8 cellular contexts compared by ENCODE assay signal in the genomic region with DNA sequence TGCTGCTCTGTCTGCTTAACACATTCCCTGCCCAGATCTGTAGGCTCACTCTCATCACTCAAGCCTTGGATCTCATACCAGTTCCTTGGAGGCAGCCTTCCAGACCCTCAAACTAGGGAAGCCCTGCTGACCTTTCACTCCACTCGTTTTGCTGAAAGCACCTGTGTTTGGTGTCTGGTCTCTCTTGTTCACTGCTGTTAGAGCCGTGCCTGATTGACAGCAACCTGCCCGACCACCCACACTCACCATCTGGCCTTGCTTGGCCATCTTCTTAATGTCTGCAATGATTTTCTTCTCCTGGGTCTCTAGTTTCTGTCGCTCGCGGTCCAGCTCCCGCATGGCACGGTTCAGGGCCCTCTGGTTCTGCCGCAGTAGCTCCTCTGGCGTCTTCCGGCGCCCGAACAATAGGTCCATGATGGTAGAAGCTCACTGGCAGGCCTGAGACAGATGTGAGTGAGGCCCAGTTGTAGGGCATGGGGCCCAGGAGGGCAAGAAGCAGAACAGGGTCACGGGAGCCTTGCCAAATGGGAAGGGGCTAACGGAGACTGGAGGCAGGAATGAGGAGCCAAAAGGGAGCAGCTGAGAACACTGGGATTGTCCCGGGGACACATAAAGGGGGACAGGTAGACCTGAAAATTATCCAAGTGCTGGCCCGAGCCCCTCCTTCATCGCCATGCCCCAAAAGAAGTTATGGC. TPM values are rescaled to one million over a fixed set of nuclear protein-coding genes. Genes with fewer than 3 reads are reported as not detected.
DNase-seq lines count a peak whose midpoint lies in the region; FAIRE-seq and TF ChIP-seq lines count a peak whose summit lies in the region.

No MANE protein-coding gene starts in this region.

- H3K27me3 ChIP-seq in hepatocyte = no peaks in the 10 kb centered on the region
- H3K27me3 ChIP-seq in skeletal muscle tissue (ENCODE audit: control insufficient read depth in 3 of 3, insufficient read depth in 3 of 3, low read length in 3 of 3) = no peaks in the 10 kb centered on the region

- H3K27ac ChIP-seq in hepatocyte (peak overlapping the region; percentile 95), skeletal muscle tissue (ENCODE audit: low read depth, low read length) (peak overlapping the region; percentile 97)

- no peak for DNase-seq in H54 (ENCODE audit: insufficient read length, low spot score)
- no peak for DNase-seq in activated CD4-positive, alpha-beta memory T cell treated with anti-CD3 and anti-CD28 coated beads for 36 hours
- DNase-seq in hepatocyte (ENCODE audit: low spot score) = peak; percentile 15
- DNase-seq in SK-N-DZ (ENCODE audit: low spot score) = no peak
- DNase-seq in superior temporal gyrus (ENCODE audit: extremely low spot score) = no peak
- DNase-seq in NCI-H1694 treated with DMSO at 0.1 percent for 48 hours (lab: John Stamatoyannopoulos, UW) = no peak
- DNase-seq in amniotic stem cell (lab: John Stamatoyannopoulos, UW) = no peak

- H3K4me1 ChIP-seq in hepatocyte (ENCODE audit: insufficient read depth) (peaks cover 19% of the 10 kb centered on the region), skeletal muscle tissue (ENCODE audit: control insufficient read depth in 3 of 3, insufficient read depth in 3 of 3, low read length in 3 of 3) (peaks cover 37 to 46% (median 39%) of the 10 kb centered on the region in 3 donors)

- H3K36me3 Mint-ChIP-seq in activated CD4-positive, alpha-beta memory T cell treated with anti-CD3 and anti-CD28 coated beads for 36 hours = peaks cover 60% of the 10 kb centered on the region

- POLR2A ChIA-PET in activated CD4-positive, alpha-beta memory T cell treated with anti-CD3 and anti-CD28 coated beads for 36 hours (lab: Charles Lee) = interaction anchor here (0.6 to 2.7 kb wide), 4 partner anchors 9 to 34 kb away, joined by 3 to 41 read pairs (median 10); a partner anchor contains a TSS

- 73% methylated on average over 18 of the region's 18 CpGs for WGBS in hepatocyte (ENCODE audit: low lambda C conversion rate, missing lambda C conversion rate)

- intact Hi-C loops in activated CD4-positive, alpha-beta memory T cell treated with anti-CD3 and anti-CD28 coated beads for 36 hours (cut with micrococcal nuclease) = no loop called here

- H2AFZ ChIP-seq in hepatocyte = no peak overlapping the region

- no peak for TF ChIP-seq CTCF in hepatocyte (IDR thresholded peaks at IDR 0.05; ENCODE audit: poor library complexity)

- no peaks in the 10 kb centered on the region for H3K9me2 ChIP-seq in hepatocyte (replicated peaks; ENCODE audit: insufficient read depth)

- FAIRE-seq in H54 (lab: Jason Lieb, UNC) = no peak

- H3K27ac Mint-ChIP-seq in activated CD4-positive, alpha-beta memory T cell treated with anti-CD3 and anti-CD28 coated beads for 36 hours = peak overlapping the region; percentile 98

- CTCF ChIA-PET in activated CD4-positive, alpha-beta memory T cell treated with anti-CD3 and anti-CD28 coated beads for 36 hours (lab: Charles Lee) = interaction anchor here (0.6 to 3.0 kb wide), 2 partner anchors 34 to 40 kb away, joined by 4 to 26 read pairs; a partner anchor contains a TSS

- no peaks in the 10 kb centered on the region for H3K27me3 Mint-ChIP-seq in activated CD4-positive, alpha-beta memory T cell treated with anti-CD3 and anti-CD28 coated beads for 36 hours

- H3K9ac ChIP-seq in skeletal muscle tissue (ENCODE audit: low read depth in 1 of 3, low read length in 3 of 3) = peak overlapping the region; percentile 94 to 99 (median 96)

- H3K4me3 Mint-ChIP-seq in activated CD4-positive, alpha-beta memory T cell treated with anti-CD3 and anti-CD28 coated beads for 36 hours = peak overlapping the region; percentile 99

- TF ChIP-seq POLR2A in H54 (IDR thresholded peaks at IDR 0.05; ENCODE audit: low read depth, low read length) = 0 out of 2 replicates have a peak, but pooled peaks have one; percentile 5

- H3K79me2 ChIP-seq in hepatocyte = peaks cover 52% of the 10 kb centered on the region

- H3K4me2 ChIP-seq in hepatocyte = peak overlapping the region; percentile 93

- H3K4me1 Mint-ChIP-seq in activated CD4-positive, alpha-beta memory T cell treated with anti-CD3 and anti-CD28 coated beads for 36 hours (ENCODE audit: low read depth) = peaks cover 44% of the 10 kb centered on the region

- H3K36me3 ChIP-seq in hepatocyte (replicated peaks; ENCODE audit: insufficient read depth, low read depth) = peaks cover under 1% of the 10 kb centered on the region
- peaks cover 49 to 53% (median 50%) of the 10 kb centered on the region in 3 donors for H3K36me3 ChIP-seq in skeletal muscle tissue (ENCODE audit: control insufficient read depth in 3 of 3, insufficient read depth in 3 of 3, low read length in 3 of 3)

- H3K4me3 ChIP-seq in hepatocyte (peak overlapping the region; percentile 50), skeletal muscle tissue (ENCODE audit: low read length in 3 of 3) (peak overlapping the region; percentile 98 to 100 (median 99))

- peaks cover 3% of the 10 kb centered on the region for H4K20me1 ChIP-seq in hepatocyte (ENCODE audit: insufficient read depth, poor library complexity, severe bottlenecking)

- H3K9me3 ChIP-seq in hepatocyte (ENCODE audit: low read depth) (no peaks in the 10 kb centered on the region), skeletal muscle tissue (ENCODE audit: control insufficient read depth in 3 of 3, low read length in 3 of 3) (no peaks in the 10 kb centered on the region)

- no peaks in the 10 kb centered on the region for H3K9me3 Mint-ChIP-seq in activated CD4-positive, alpha-beta memory T cell treated with anti-CD3 and anti-CD28 coated beads for 36 hours

RNA-seq across cellular contexts. Expression of a gene that starts 1.0 kb away (rescaled TPM):
- total RNA-seq in activated CD4-positive, alpha-beta memory T cell treated with anti-CD3 and anti-CD28 coated beads for 36 hours = 100 to 1,000 TPM; 120 to 122 TPM
- total RNA-seq in hepatocyte (88.4 and 122 TPM in 2 replicates), skeletal muscle tissue (68.9 TPM)
- 188 and 196 TPM in 2 replicates for polyA plus RNA-seq in hepatocyte
- 85.0 and 86.3 TPM in 2 replicates for polyA plus RNA-seq in SK-N-DZ (2014; cell fraction: cytosol; rRNA removed)
- polyA plus RNA-seq in SK-N-DZ (2014; cell fraction: nucleus; rRNA removed) = 46.1 and 47.8 TPM in 2 replicates

RNA-seq across cellular contexts. Expression of a gene that starts 4.5 kb away (rescaled TPM):
- 100 to 1,000 TPM; 107 to 111 TPM for total RNA-seq in activated CD4-positive, alpha-beta memory T cell treated with anti-CD3 and anti-CD28 coated beads for 36 hours
- total RNA-seq in hepatocyte (48.5 and 54.4 TPM in 2 replicates), skeletal muscle tissue (73.6 TPM)
- polyA plus RNA-seq in hepatocyte = 111 TPM in 2 replicates
- polyA plus RNA-seq in SK-N-DZ (2014; cell fraction: cytosol; rRNA removed) = 63.0 and 69.2 TPM in 2 replicates
- 59.7 and 69.5 TPM in 2 replicates for polyA plus RNA-seq in SK-N-DZ (2014; cell fraction: nucleus; rRNA removed)

RNA-seq across cellular contexts. Expression of a gene that starts 10.1 kb away (rescaled TPM):
- 100 to 1,000 TPM; 404 to 408 TPM for total RNA-seq in activated CD4-positive, alpha-beta memory T cell treated with anti-CD3 and anti-CD28 coated beads for 36 hours
- total RNA-seq in hepatocyte (189 and 191 TPM in 2 replicates), skeletal muscle tissue (277 TPM)
- polyA plus RNA-seq in hepatocyte = 159 and 180 TPM in 2 replicates
- 375 and 400 TPM in 2 replicates for polyA plus RNA-seq in SK-N-DZ (2014; cell fraction: cytosol; rRNA removed)
- 509 and 535 TPM in 2 replicates for polyA plus RNA-seq in SK-N-DZ (2014; cell fraction: nucleus; rRNA removed)

RNA-seq across cellular contexts. Expression of a gene that starts 19.2 kb away (rescaled TPM):
- 10 to 100 TPM; 13.3 to 14.4 TPM for total RNA-seq in activated CD4-positive, alpha-beta memory T cell treated with anti-CD3 and anti-CD28 coated beads for 36 hours
- 19.0 and 23.5 TPM in 2 replicates for total RNA-seq in hepatocyte
- polyA plus RNA-seq in hepatocyte = 19.9 and 29.0 TPM in 2 replicates
- total RNA-seq in skeletal muscle tissue = 6.8 TPM
- polyA plus RNA-seq in SK-N-DZ (2014; cell fraction: cytosol; rRNA removed) = 12.0 and 14.7 TPM in 2 replicates
- polyA plus RNA-seq in SK-N-DZ (2014; cell fraction: nucleus; rRNA removed) = 72.1 and 102 TPM in 2 replicates

RNA-seq across cellular contexts. Expression of a gene that starts 34.3 kb away (rescaled TPM):
- 1 to 10 TPM; 9.9 to 10.0 TPM for total RNA-seq in activated CD4-positive, alpha-beta memory T cell treated with anti-CD3 and anti-CD28 coated beads for 36 hours
- total RNA-seq in hepatocyte (3.3 and 5.4 TPM in 2 replicates), skeletal muscle tissue (3.7 TPM)
- polyA plus RNA-seq in hepatocyte = 18.5 and 21.6 TPM in 2 replicates
- 4.4 and 4.8 TPM in 2 replicates for polyA plus RNA-seq in SK-N-DZ (2014; cell fraction: cytosol; rRNA removed)
- 4.1 and 4.5 TPM in 2 replicates for polyA plus RNA-seq in SK-N-DZ (2014; cell fraction: nucleus; rRNA removed)
